Comparison of ENCODE assay signal across 28 cellular contexts in genomic region chr12:109483346-109483745, GRCh38.
"Had no signal": no experiment of that assay in that cellular context is flagged by ENCODE, and none has a peak within 500 bp of the region (broad histone marks: within the 10 kb centered on the region; RNA-seq: fewer than 3 reads in every experiment).

No MANE protein-coding gene starts in this region.

- H3K9me3 ChIP-seq: stomach, suprapubic skin, testis, thoracic aorta, thyroid gland, tibial artery, tibial nerve, transverse colon, upper lobe of left lung, upper lobe of right lung, uterus, vagina had no signal

- H3K36me3 ChIP-seq: uterus had no signal

- H3K9me3 Mint-ChIP-seq: stimulated activated effector memory CD8-positive, alpha-beta T cell treated with anti-CD3 and anti-CD28 coated beads, Interleukin-12 subunit alpha, Interleukin-12 subunit beta, amount 100 ng/mL, for 72 hours; stimulated activated memory B cell treated with anti-CD40 and anti-IgM and Interleukin-4, amounts not matched to agents 10 μg/mL and 1 μg/mL and 100 μg/mL, for 72 hours; stimulated activated naive CD8-positive, alpha-beta T cell treated with anti-CD3 and anti-CD28 coated beads, Interleukin-15, amount 100 ng/mL, for 72 hours; stimulated activated naive CD8-positive, alpha-beta T cell treated with anti-CD3 and anti-CD28 coated beads, Interleukin-15, Interleukin-2, amounts not matched to agents 100 ng/mL and 50 ng/mL, for 24 hours; type B pancreatic cell had no signal

- H3K27ac Mint-ChIP-seq: stimulated activated effector memory CD8-positive, alpha-beta T cell treated with anti-CD3 and anti-CD28 coated beads, Interleukin-12 subunit alpha, Interleukin-12 subunit beta, amount 100 ng/mL, for 72 hours; stimulated activated memory B cell treated with anti-CD40 and anti-IgM and Interleukin-4, amounts not matched to agents 10 μg/mL and 1 μg/mL and 100 μg/mL, for 72 hours; stimulated activated naive CD8-positive, alpha-beta T cell treated with anti-CD3 and anti-CD28 coated beads, Interleukin-15, amount 100 ng/mL, for 72 hours; stimulated activated naive CD8-positive, alpha-beta T cell treated with anti-CD3 and anti-CD28 coated beads, Interleukin-15, Interleukin-2, amounts not matched to agents 100 ng/mL and 50 ng/mL, for 24 hours; type B pancreatic cell had no signal

- DNase-seq: stimulated activated CD4-positive, alpha-beta T cell treated with anti-CD3 and anti-CD28 coated beads, Interleukin-2, amount 100 ng/mL, for 48 hours; stimulated activated CD4-positive, alpha-beta T cell treated with anti-CD3 and anti-CD28 coated beads, Interleukin-4, amount 100 ng/mL, for 1 hour; stimulated activated CD4-positive, alpha-beta T cell treated with anti-CD3 and anti-CD28 coated beads, Interleukin-4, amount 100 ng/mL, for 24 hours; stimulated activated CD4-positive, alpha-beta T cell treated with anti-CD3 and anti-CD28 coated beads, Interleukin-4, amount 100 ng/mL, for 4 hours; stimulated activated CD8-positive, alpha-beta memory T cell treated with anti-CD3 and anti-CD28 coated beads, Interleukin-4, amount 100 ng/mL, for 48 hours; stimulated activated naive CD4-positive, alpha-beta T cell; stimulated activated naive CD4-positive, alpha-beta T cell treated with Interleukin-2 at 50 U/mL for 16 hours; stimulated activated naive CD8-positive, alpha-beta T cell treated with anti-CD3 and anti-CD28 coated beads, Interleukin-15, amount 100 ng/mL, for 72 hours; stimulated activated naive CD8-positive, alpha-beta T cell treated with anti-CD3 and anti-CD28 coated beads, Interleukin-15, Interleukin-2, amounts not matched to agents 100 U/mL and 50 U/mL, for 24 hours; stomach; substantia nigra; testis; thyroid gland; tibial artery; transverse colon; trophoblast cell; upper lobe of left lung; upper lobe of right lung; uterus had no signal

- H3K4me3 ChIP-seq: stomach, suprapubic skin, testis, thoracic aorta, thyroid gland, tibial artery, tibial nerve, transverse colon, upper lobe of left lung, upper lobe of right lung, uterus, vagina had no signal

- H3K4me3 Mint-ChIP-seq: stimulated activated effector memory CD8-positive, alpha-beta T cell treated with anti-CD3 and anti-CD28 coated beads, Interleukin-12 subunit alpha, Interleukin-12 subunit beta, amount 100 ng/mL, for 72 hours; stimulated activated memory B cell treated with anti-CD40 and anti-IgM and Interleukin-4, amounts not matched to agents 10 μg/mL and 1 μg/mL and 100 μg/mL, for 72 hours; stimulated activated naive CD8-positive, alpha-beta T cell treated with anti-CD3 and anti-CD28 coated beads, Interleukin-15, amount 100 ng/mL, for 72 hours; stimulated activated naive CD8-positive, alpha-beta T cell treated with anti-CD3 and anti-CD28 coated beads, Interleukin-15, Interleukin-2, amounts not matched to agents 100 ng/mL and 50 ng/mL, for 24 hours; type B pancreatic cell had no signal

- H3K27ac ChIP-seq: stomach, suprapubic skin, testis, thoracic aorta, thyroid gland, tibial artery, tibial nerve, transverse colon, upper lobe of left lung, upper lobe of right lung, uterus, vagina had no signal

- H3K27me3 Mint-ChIP-seq: stimulated activated memory B cell treated with anti-CD40 and anti-IgM and Interleukin-4, amounts not matched to agents 10 μg/mL and 1 μg/mL and 100 μg/mL, for 72 hours; stimulated activated naive CD8-positive, alpha-beta T cell treated with anti-CD3 and anti-CD28 coated beads, Interleukin-15, amount 100 ng/mL, for 72 hours; stimulated activated naive CD8-positive, alpha-beta T cell treated with anti-CD3 and anti-CD28 coated beads, Interleukin-15, Interleukin-2, amounts not matched to agents 100 ng/mL and 50 ng/mL, for 24 hours; type B pancreatic cell had no signal

- ATAC-seq: stimulated activated effector memory CD8-positive, alpha-beta T cell treated with anti-CD3 and anti-CD28 coated beads, Interleukin-12 subunit alpha, Interleukin-12 subunit beta, amount 100 ng/mL, for 72 hours; stimulated activated memory B cell treated with anti-CD40 and anti-IgM and Interleukin-4, amounts not matched to agents 10 μg/mL and 1 μg/mL and 100 μg/mL, for 72 hours; stimulated activated naive CD8-positive, alpha-beta T cell treated with anti-CD3 and anti-CD28 coated beads, Interleukin-15, amount 100 ng/mL, for 72 hours; stimulated activated naive CD8-positive, alpha-beta T cell treated with anti-CD3 and anti-CD28 coated beads, Interleukin-15, Interleukin-2, amounts not matched to agents 100 U/mL and 50 U/mL, for 24 hours; upper lobe of right lung had no signal

- H3K27me3 ChIP-seq: stomach, suprapubic skin, testis, thyroid gland, tibial artery, tibial nerve, transverse colon, upper lobe of left lung, upper lobe of right lung, uterus, vagina had no signal

- FAIRE-seq: urothelium cell line had no signal
